ENCODE assay signal across 19 cellular contexts in the genomic region with DNA sequence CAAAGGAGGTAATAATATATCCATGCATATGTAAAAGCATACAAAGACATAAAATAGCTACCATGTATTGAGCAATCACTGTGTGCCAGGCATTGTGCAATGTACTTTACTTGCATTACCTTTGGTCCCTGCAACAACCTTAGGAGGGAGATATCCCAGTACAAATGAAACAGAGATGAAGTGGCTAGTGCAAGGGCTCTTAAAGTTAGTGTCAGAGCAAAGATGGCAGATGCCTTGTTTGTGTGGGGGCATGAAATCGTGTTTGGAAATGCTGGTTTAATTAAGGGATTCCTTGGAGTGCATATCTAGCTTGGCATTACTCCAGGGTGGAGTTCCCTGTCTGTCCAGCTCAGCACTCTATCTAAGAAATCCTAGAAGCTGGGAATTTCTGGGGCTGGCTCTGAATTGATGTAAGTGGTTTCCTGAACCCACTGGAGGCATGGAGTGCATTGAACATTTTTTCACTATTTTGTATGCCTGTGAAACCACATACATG. TPM values are rescaled to one million over a fixed set of nuclear protein-coding genes. Genes with fewer than 3 reads are reported as not detected.
A peak's percentile ranks its signal among the peaks of the same experiment; 100 is the strongest.
DNase-seq lines count a peak whose midpoint lies in the region; ATAC-seq, FAIRE-seq and TF ChIP-seq lines count a peak whose summit lies in the region.
"Had no signal": no experiment of that assay in that cellular context is flagged by ENCODE, and none has a peak within 500 bp of the region (broad histone marks: within the 10 kb centered on the region; RNA-seq: fewer than 3 reads in every experiment).

No MANE protein-coding gene starts in this region.

- CTCF ChIA-PET in H1 (lab: Charles Lee; ENCODE audit: partially characterized antibody), result interaction anchor here (0.6 to 2.6 kb wide), 9 partner anchors 10 to 286 kb away, joined by 3 to 7 read pairs (median 3); partner anchors contain the start of gene PAQR8

- no peaks in the 10 kb centered on the region for H3K36me3 ChIP-seq in H1 (ENCODE audit: control insufficient read depth in 2 of 4, insufficient read depth in 4 of 4, low read length in 3 of 4)
- H3K36me3 ChIP-seq in esophagus muscularis mucosa, result peaks cover 0 to 8% (median 0%) of the 10 kb centered on the region in 4 donors

- H2AFZ ChIP-seq in H1 (ENCODE audit: low read length), result no peak overlapping the region

- TF ChIP-seq RAD21 in H1 (IDR thresholded peaks at IDR 0.05 in 1 of 2, conservative IDR thresholded peaks at IDR 0.05 in 1 of 2; ENCODE audit: low read depth in 2 of 2, low read length in 2 of 2), result no peak

- TF ChIP-seq EP300 in H1 (IDR thresholded peaks at IDR 0.05; ENCODE audit: borderline replicate concordance in 1 of 2, low read depth in 2 of 2, low read length in 2 of 2) (no peak), esophagus muscularis mucosa (IDR thresholded peaks at IDR 0.05) (no peak)

- H3K4me3 ChIP-seq in H1 (ENCODE audit: extremely low read depth in 1 of 4, insufficient read depth in 2 of 4, low read depth in 3 of 4, low read length in 4 of 4), result no peak overlapping the region
- no peak overlapping the region for H3K4me3 ChIP-seq in esophagus muscularis mucosa

- no peak overlapping the region for H2BK20ac ChIP-seq in H1 (ENCODE audit: low read length)

- no peak overlapping the region for H3K4me2 ChIP-seq in H1 (ENCODE audit: insufficient read depth in 1 of 2, low read depth in 2 of 2, low read length in 2 of 2)

- H4K20me1 ChIP-seq in H1 (replicated peaks in 1 of 2; ENCODE audit: control insufficient read depth in 1 of 2, insufficient read depth in 2 of 2, low read length in 2 of 2), result no peaks in the 10 kb centered on the region

- H3K4ac ChIP-seq in H1 (replicated peaks; ENCODE audit: insufficient read length, low read depth, low read length), result no peak overlapping the region

- no peak overlapping the region for H2BK15ac ChIP-seq in H1 (ENCODE audit: low read length)

- H3K23me2 ChIP-seq in H1 (ENCODE audit: low read depth, low read length), result no peaks in the 10 kb centered on the region

- peaks cover 0 to 2% (median 0%) of the 10 kb centered on the region in 4 experiments; a peak in 1 of 7 replicates for H3K4me1 ChIP-seq in H1 (replicated peaks in 1 of 4; ENCODE audit: control insufficient read depth in 3 of 4, insufficient read depth in 4 of 4, low read length in 3 of 4)
- H3K4me1 ChIP-seq in esophagus muscularis mucosa, result peaks cover 3 to 22% (median 8%) of the 10 kb centered on the region in 4 donors

- no peak overlapping the region for H4K8ac ChIP-seq in H1 (ENCODE audit: extremely low read depth, insufficient read depth, low read length)

- H3K56ac ChIP-seq in H1 (replicated peaks; ENCODE audit: insufficient read length, low read depth, low read length), result no peak overlapping the region

- no peaks in the 10 kb centered on the region for H3K27me3 Mint-ChIP-seq in naive thymus-derived CD8-positive, alpha-beta T cell
- no peaks in the 10 kb centered on the region for H3K27me3 Mint-ChIP-seq in activated T-helper 17 cell treated with anti-CD3 and anti-CD28 coated beads, Interleukin-2, amount 50 U/mL, for 72 hours
- H3K27me3 Mint-ChIP-seq: activated CD4-positive, alpha-beta memory T cell treated with anti-CD3 and anti-CD28 coated beads for 36 hours; activated naive CD8-positive, alpha-beta T cell treated with anti-CD3 and anti-CD28 coated beads, Interleukin-2, amount 50 U/mL, for 24 hours; CD4-positive, CD25-positive, alpha-beta regulatory T cell; stimulated activated naive CD8-positive, alpha-beta T cell treated with anti-CD3 and anti-CD28 coated beads, Interleukin-15, amount 100 ng/mL, for 72 hours had no signal

- WGBS in H1 (ENCODE audit: extremely low coverage in 1 of 2, insufficient coverage in 1 of 2, insufficient read length in 1 of 2, insufficient replicate concordance in 2 of 2, low coverage in 1 of 2, low lambda C conversion rate in 2 of 2, missing lambda C conversion rate in 1 of 2), 2 experiments, result 79% methylated on average over 1 of the region's 1 CpG; no CpG with 5 or more reads in 1 of the 2 experiments
- WGBS in esophagus muscularis mucosa, result 50% methylated on average over 1 of the region's 1 CpG

- H4K5ac ChIP-seq in H1 (ENCODE audit: insufficient read length, low read depth, low read length), result no peak overlapping the region

- FAIRE-seq in H1 (lab: Jason Lieb, UNC), result no peak
- FAIRE-seq: A204.1, urothelium cell line had no signal

- TF ChIP-seq CTCF in H1 (IDR thresholded peaks at IDR 0.05; ENCODE audit: control extremely low read depth in 1 of 3, insufficient read depth in 1 of 3, low read depth in 1 of 3, low read length in 3 of 3), result no peak
- no peak for TF ChIP-seq CTCF in esophagus muscularis mucosa (IDR thresholded peaks at IDR 0.05)

- no peak overlapping the region for H2BK5ac ChIP-seq in H1 (ENCODE audit: low read depth, low read length)

- H3K27ac ChIP-seq in H1 (ENCODE audit: low read depth, low read length) (no peak overlapping the region), esophagus muscularis mucosa (replicated peaks in 1 of 4) (no peak overlapping the region)

- H3K4me3 Mint-ChIP-seq in naive thymus-derived CD8-positive, alpha-beta T cell, result no peak overlapping the region
- H3K4me3 Mint-ChIP-seq in activated T-helper 17 cell treated with anti-CD3 and anti-CD28 coated beads, Interleukin-2, amount 50 U/mL, for 72 hours, result no peak overlapping the region
- H3K4me3 Mint-ChIP-seq: activated CD4-positive, alpha-beta memory T cell treated with anti-CD3 and anti-CD28 coated beads for 36 hours; activated naive CD8-positive, alpha-beta T cell treated with anti-CD3 and anti-CD28 coated beads, Interleukin-2, amount 50 U/mL, for 24 hours; CD4-positive, CD25-positive, alpha-beta regulatory T cell; stimulated activated naive CD8-positive, alpha-beta T cell treated with anti-CD3 and anti-CD28 coated beads, Interleukin-15, amount 100 ng/mL, for 72 hours had no signal

- TF ChIP-seq POLR2A in H1 (IDR thresholded peaks at IDR 0.05; ENCODE audit: control extremely low read depth in 1 of 2, low read depth in 2 of 2, low read length in 2 of 2) (no peak), esophagus muscularis mucosa (IDR thresholded peaks at IDR 0.05; ENCODE audit: low read depth) (no peak)

- H3K27me3 ChIP-seq in H1 (replicated peaks in 1 of 4; ENCODE audit: control insufficient read depth in 3 of 4, extremely low read depth in 1 of 4, insufficient read depth in 3 of 4, low read length in 3 of 4) (no peaks in the 10 kb centered on the region), esophagus muscularis mucosa (no peaks in the 10 kb centered on the region)

- POLR2A ChIA-PET in H1 (lab: Charles Lee; ENCODE audit: partially characterized antibody), result interaction anchor here (1.7 kb wide), 1 partner anchor 16 kb away, joined by 5 read pairs; no protein-coding TSS in a partner anchor
- POLR2A ChIA-PET in naive thymus-derived CD8-positive, alpha-beta T cell (lab: Charles Lee), result interaction anchor here (1.0 to 2.3 kb wide), 3 partner anchors 10 to 38 kb away, joined by 3 to 7 read pairs (median 4); partner anchors contain the start of gene PAQR8

- peaks cover 54 to 97% (median 79%) of the 10 kb centered on the region in 4 donors for H3K4me1 Mint-ChIP-seq in naive thymus-derived CD8-positive, alpha-beta T cell
- H3K4me1 Mint-ChIP-seq in activated T-helper 17 cell treated with anti-CD3 and anti-CD28 coated beads, Interleukin-2, amount 50 U/mL, for 72 hours, result peaks cover 49% of the 10 kb centered on the region

- peak overlapping the region; percentile 8 to 97 (median 68) for H3K27ac Mint-ChIP-seq in naive thymus-derived CD8-positive, alpha-beta T cell
- H3K27ac Mint-ChIP-seq in activated T-helper 17 cell treated with anti-CD3 and anti-CD28 coated beads, Interleukin-2, amount 50 U/mL, for 72 hours, result no peak overlapping the region
- H3K27ac Mint-ChIP-seq: activated CD4-positive, alpha-beta memory T cell treated with anti-CD3 and anti-CD28 coated beads for 36 hours; activated naive CD8-positive, alpha-beta T cell treated with anti-CD3 and anti-CD28 coated beads, Interleukin-2, amount 50 U/mL, for 24 hours; stimulated activated naive CD8-positive, alpha-beta T cell treated with anti-CD3 and anti-CD28 coated beads, Interleukin-15, amount 100 ng/mL, for 72 hours had no signal

- no peak overlapping the region for H2AK5ac ChIP-seq in H1 (ENCODE audit: low read depth, low read length)

- no peak overlapping the region for H2BK120ac ChIP-seq in H1 (replicated peaks; ENCODE audit: low read depth, low read length)

- no peak overlapping the region for H3K23ac ChIP-seq in H1 (ENCODE audit: insufficient read length)

- ATAC-seq in naive thymus-derived CD8-positive, alpha-beta T cell, result no peak
- no peak for ATAC-seq in activated T-helper 17 cell treated with anti-CD3 and anti-CD28 coated beads, Interleukin-2, amount 50 U/mL, for 72 hours (replicated peaks)
- ATAC-seq: activated naive CD8-positive, alpha-beta T cell treated with anti-CD3 and anti-CD28 coated beads, Interleukin-2, amount 50 U/mL, for 24 hours; PC-3; SK-N-SH treated with all-trans-retinoic acid at 6 μM for 48 hours; stimulated activated naive CD8-positive, alpha-beta T cell treated with anti-CD3 and anti-CD28 coated beads, Interleukin-15, amount 100 ng/mL, for 72 hours had no signal

- peak; percentile 20 for DNase-seq in NCI-H1105 treated with DMSO at 0.1 percent for 48 hours (lab: John Stamatoyannopoulos, UW)
- no peak for DNase-seq in NCI-H1105 (lab: John Stamatoyannopoulos, UW)
- peak; percentile 52 for DNase-seq in NCI-H69 (lab: John Stamatoyannopoulos, UW)
- DNase-seq in H1 (ENCODE audit: low read depth in 1 of 2, low spot score in 2 of 2), result no peak
- DNase-seq in naive thymus-derived CD8-positive, alpha-beta T cell, result no peak
- DNase-seq in cardiac septum (ENCODE audit: low spot score), result no peak
- no peak for DNase-seq in esophagus muscularis mucosa (ENCODE audit: extremely low spot score)
- DNase-seq: activated CD4-positive, alpha-beta memory T cell treated with anti-CD3 and anti-CD28 coated beads for 36 hours; activated naive CD8-positive, alpha-beta T cell treated with anti-CD3 and anti-CD28 coated beads, Interleukin-2, amount 50 U/mL, for 24 hours; activated T-cell treated with anti-CD3 and anti-CD28 coated beads, Interleukin-2, amount 50 U/mL, for 48 hours; CD4-positive, CD25-positive, alpha-beta regulatory T cell; KBM-7; PC-3; retina; stimulated activated naive CD8-positive, alpha-beta T cell treated with anti-CD3 and anti-CD28 coated beads, Interleukin-15, amount 100 ng/mL, for 72 hours had no signal

- no peak overlapping the region for H3K14ac ChIP-seq in H1 (ENCODE audit: insufficient read length)

- no peak overlapping the region for H3K18ac ChIP-seq in H1 (ENCODE audit: extremely low read depth, low read length)

- H3K9ac ChIP-seq in H1 (replicated peaks in 1 of 4; ENCODE audit: extremely low read depth in 1 of 4, low read depth in 3 of 4, low read length in 3 of 4), result no peak overlapping the region

- intact Hi-C loops in cardiac septum (cut with DNase I), result no loop called here
- intact Hi-C loops in esophagus muscularis mucosa (cut with DNase I), result no loop called here

- H3K9me3 ChIP-seq in H1 (ENCODE audit: insufficient read depth in 2 of 2, low read depth in 1 of 2, low read length in 1 of 2), result no peaks in the 10 kb centered on the region
- no peaks in the 10 kb centered on the region for H3K9me3 ChIP-seq in esophagus muscularis mucosa

- no peak overlapping the region for H2BK12ac ChIP-seq in H1 (ENCODE audit: low read depth, low read length)

- peaks cover 18 to 68% (median 19%) of the 10 kb centered on the region in 3 donors for H3K36me3 Mint-ChIP-seq in naive thymus-derived CD8-positive, alpha-beta T cell
- H3K36me3 Mint-ChIP-seq in activated T-helper 17 cell treated with anti-CD3 and anti-CD28 coated beads, Interleukin-2, amount 50 U/mL, for 72 hours (ENCODE audit: low read depth), result peaks cover 44% of the 10 kb centered on the region

- peaks cover 0 to 16% (median 5%) of the 10 kb centered on the region in 9 donors for H3K9me3 Mint-ChIP-seq in naive thymus-derived CD8-positive, alpha-beta T cell
- peaks cover 9% of the 10 kb centered on the region for H3K9me3 Mint-ChIP-seq in activated T-helper 17 cell treated with anti-CD3 and anti-CD28 coated beads, Interleukin-2, amount 50 U/mL, for 72 hours

- H3K79me1 ChIP-seq in H1 (ENCODE audit: low read depth, low read length), result no peaks in the 10 kb centered on the region; the same call in 1 of the 2 replicates

- no peak overlapping the region for H4K91ac ChIP-seq in H1 (replicated peaks; ENCODE audit: insufficient read length, low read length)

- H3K79me2 ChIP-seq in H1 (ENCODE audit: control insufficient read depth in 1 of 2, insufficient read depth in 2 of 2, low read length in 2 of 2), result 0 out of 4 replicates have a peak, but pooled peaks cover 0 to 4% of the 10 kb centered on the region in 2 experiments

RNA-seq across cellular contexts. Expression of gene PAQR8, which starts 9.8 kb away (rescaled TPM):
- total RNA-seq in H1 (2021; fragmentation: NEBNext Ultra II Directional; extraction: Animal tissue kit (Norgen Biotek cat#: 25700)), result 9.1 and 9.6 TPM in 2 replicates
- 7.6 and 9.7 TPM in 2 replicates for polyA plus RNA-seq in H1 (2011; rRNA removed)
- 7.1 TPM for polyA plus RNA-seq in H1 (2011; cell fraction: cytosol; rRNA removed)
- 6.6 TPM for polyA plus RNA-seq in H1 (2011; cell fraction: nucleus; rRNA removed)
- 5.6 to 6.7 TPM (median 6.0 TPM) in 4 replicates for polyA plus RNA-seq in H1 (2012, experiment 1 of 2)
- 4.6 TPM for polyA plus RNA-seq in H1 (2012, experiment 2 of 2)
- 9.6 TPM for polyA plus RNA-seq in H1 (2013, experiment 1 of 2)
- polyA plus RNA-seq in H1 (2013, experiment 2 of 2), result 11.3 TPM
- polyA minus RNA-seq in H1 (2011; rRNA and poly(A)+ RNA removed), result 14.5 and 16.9 TPM in 2 replicates
- polyA minus RNA-seq in H1 (2011; cell fraction: cytosol; rRNA and poly(A)+ RNA removed), result 5.9 TPM
- 7.4 TPM for polyA minus RNA-seq in H1 (2011; cell fraction: nucleus; rRNA and poly(A)+ RNA removed)
- total RNA-seq in naive thymus-derived CD8-positive, alpha-beta T cell, result 10 to 100 TPM; 28.9 to 31.7 TPM
- 10 to 100 TPM; 14.3 to 35.0 (median 30.6) TPM for polyA plus RNA-seq in naive thymus-derived CD8-positive, alpha-beta T cell
- total RNA-seq in activated T-helper 17 cell treated with anti-CD3 and anti-CD28 coated beads, Interleukin-2, amount 50 U/mL, for 72 hours, result 1 to 10 TPM; 5.7 to 9.2 TPM
- 2.0 TPM for total RNA-seq in cardiac septum
- total RNA-seq in esophagus muscularis mucosa, result 10 to 100 TPM; 11.1 to 32.5 (median 14.2) TPM

RNA-seq across cellular contexts. Expression of gene EFHC1, which starts 48.4 kb away (rescaled TPM):
- total RNA-seq in H1 (2021; fragmentation: NEBNext Ultra II Directional; extraction: Animal tissue kit (Norgen Biotek cat#: 25700)), result 14.7 and 16.4 TPM in 2 replicates
- 10.5 and 12.3 TPM in 2 replicates for polyA plus RNA-seq in H1 (2011; rRNA removed)
- 19.7 TPM for polyA plus RNA-seq in H1 (2011; cell fraction: cytosol; rRNA removed)
- polyA plus RNA-seq in H1 (2011; cell fraction: nucleus; rRNA removed), result 38.5 TPM
- polyA plus RNA-seq in H1 (2012, experiment 1 of 2), result 15.0 to 25.1 TPM (median 18.8 TPM) in 4 replicates
- polyA plus RNA-seq in H1 (2012, experiment 2 of 2), result 1.2 TPM
- 12.9 TPM for polyA plus RNA-seq in H1 (2013, experiment 1 of 2)
- 10.6 TPM for polyA plus RNA-seq in H1 (2013, experiment 2 of 2)
- 17.6 and 26.1 TPM in 2 replicates for polyA minus RNA-seq in H1 (2011; rRNA and poly(A)+ RNA removed)
- polyA minus RNA-seq in H1 (2011; cell fraction: cytosol; rRNA and poly(A)+ RNA removed), result 8.2 TPM
- 36.1 TPM for polyA minus RNA-seq in H1 (2011; cell fraction: nucleus; rRNA and poly(A)+ RNA removed)
- total RNA-seq in naive thymus-derived CD8-positive, alpha-beta T cell, result 10 to 100 TPM; 13.0 to 15.5 TPM
- 1 to 10 TPM; 2.5 to 5.1 (median 2.9) TPM for polyA plus RNA-seq in naive thymus-derived CD8-positive, alpha-beta T cell
- total RNA-seq in activated T-helper 17 cell treated with anti-CD3 and anti-CD28 coated beads, Interleukin-2, amount 50 U/mL, for 72 hours, result 1 to 10 TPM; 3.1 to 3.7 TPM
- total RNA-seq in cardiac septum, result 6.2 TPM
- 10 to 100 TPM in 2 of 4 donors, 1 to 10 TPM in 2; 7.5 to 21.2 (median 10.2) TPM for total RNA-seq in esophagus muscularis mucosa

Comparison
In these comparisons a context has a peak if more than half of its experiments do, and no peak if none do; other contexts are left out.
1. DNase-seq: peak in NCI-H1105 treated with DMSO at 0.1 percent for 48 hours (single experiment) and NCI-H69 (single experiment); none in NCI-H1105 (single experiment), H1 (0 of 2), naive thymus-derived CD8-positive, alpha-beta T cell (0 of 10), cardiac septum (single experiment) and esophagus muscularis mucosa (single experiment).